ENCODE assay signal across 18 cellular contexts in the genomic region with DNA sequence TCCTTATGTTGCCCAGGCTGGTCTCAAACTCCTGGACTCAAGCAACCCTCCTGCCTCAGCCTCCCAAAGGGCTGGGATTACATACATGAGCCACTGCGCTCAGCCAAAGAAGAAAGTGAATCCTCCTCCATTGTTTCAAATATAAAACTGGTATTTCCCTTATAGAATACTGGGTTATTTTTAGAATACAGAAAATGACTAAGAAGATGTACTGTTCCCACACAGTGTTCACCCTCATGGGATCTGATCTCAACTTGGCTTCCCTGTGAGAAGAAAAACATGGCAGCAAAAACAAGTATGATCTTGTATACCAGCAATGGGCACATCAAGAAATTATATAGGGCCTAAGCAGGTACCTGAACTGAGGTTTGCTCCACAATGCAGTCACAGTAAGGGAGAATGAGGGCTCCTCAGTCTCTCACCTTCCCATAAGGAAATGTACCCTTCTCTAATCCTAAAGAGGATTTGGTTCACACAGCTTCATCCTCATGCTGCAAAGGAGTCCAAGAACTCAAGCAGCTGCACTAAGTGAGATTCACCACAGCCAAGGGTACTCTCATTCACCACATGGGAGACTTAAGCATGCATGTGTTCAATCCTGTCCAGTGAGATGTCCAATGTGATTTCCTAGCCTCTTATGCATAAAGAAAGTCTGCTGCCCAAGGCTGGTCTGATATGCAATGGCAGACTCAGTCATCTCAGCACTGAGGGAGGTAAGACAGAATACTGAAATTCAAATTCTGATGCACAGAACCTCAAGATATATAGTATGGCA. TPM values are rescaled to one million over a fixed set of nuclear protein-coding genes. Genes with fewer than 3 reads are reported as not detected.
DNase-seq lines count a peak whose midpoint lies in the region; ATAC-seq, FAIRE-seq and TF ChIP-seq lines count a peak whose summit lies in the region.
"Had no signal": no experiment of that assay in that cellular context is flagged by ENCODE, and none has a peak within 500 bp of the region (broad histone marks: within the 10 kb centered on the region; RNA-seq: fewer than 3 reads in every experiment).

No MANE protein-coding gene starts in this region.

- H3K9me3 ChIP-seq in CD4-positive, alpha-beta T cell (ENCODE audit: control insufficient read depth, low read length) = no peaks in the 10 kb centered on the region
- H3K9me3 ChIP-seq in GM12878 (replicated peaks; ENCODE audit: control insufficient read depth, insufficient read depth, low read length) (no peaks in the 10 kb centered on the region), colonic mucosa (no peaks in the 10 kb centered on the region), esophagus squamous epithelium (no peaks in the 10 kb centered on the region)

- WGBS in GM12878 (ENCODE audit: insufficient coverage, insufficient replicate concordance, low lambda C conversion rate, missing lambda C conversion rate) = 83% methylated on average over 1 of the region's 1 CpG
- 92 to 100% methylated on average over 1 of the region's 1 CpG for WGBS in esophagus squamous epithelium, 2 donors

- H3K27ac ChIP-seq in CD4-positive, alpha-beta T cell (ENCODE audit: low read depth, low read length) = no peak overlapping the region
- H3K27ac ChIP-seq in GM12878 (ENCODE audit: control insufficient read depth, insufficient read depth) = peak overlapping the region; percentile 77
- H3K27ac ChIP-seq in colonic mucosa = no peak overlapping the region
- no peak overlapping the region for H3K27ac ChIP-seq in esophagus squamous epithelium
- H3K27ac ChIP-seq: SK-N-MC had no signal

- no peak for TF ChIP-seq CTCF in CD4-positive, alpha-beta T cell (IDR thresholded peaks at IDR 0.05)
- TF ChIP-seq CTCF in GM12878 (IDR thresholded peaks at IDR 0.05 in 2 of 3, conservative IDR thresholded peaks at IDR 0.05 in 1 of 3; ENCODE audit: control insufficient read depth in 2 of 3, extremely low read depth in 1 of 3, insufficient read depth in 1 of 3, low read depth in 3 of 3, low read length in 3 of 3) (no peak), colonic mucosa (IDR thresholded peaks at IDR 0.05) (no peak), esophagus squamous epithelium (IDR thresholded peaks at IDR 0.05) (no peak)

- H3K36me3 ChIP-seq in GM12878 (ENCODE audit: control insufficient read depth in 2 of 2, insufficient read depth in 2 of 2, low read length in 1 of 2) = peaks cover 12 to 18% of the 10 kb centered on the region in 2 experiments
- H3K36me3 ChIP-seq in colonic mucosa = peaks cover 10% of the 10 kb centered on the region
- peaks cover 8 to 100% (median 38%) of the 10 kb centered on the region in 3 donors for H3K36me3 ChIP-seq in esophagus squamous epithelium

- POLR2A ChIA-PET in CD4-positive, alpha-beta T cell (lab: Charles Lee) = no interaction called here
- POLR2A ChIA-PET in GM12878 (lab: Charles Lee) = interaction anchor here (0.5 to 0.9 kb wide), 3 partner anchors 8 to 25 kb away, joined by 3 to 4 read pairs (median 3); no protein-coding TSS in a partner anchor

- H3K4me3 ChIP-seq in GM12878 (no peak overlapping the region), colonic mucosa (no peak overlapping the region), esophagus squamous epithelium (no peak overlapping the region)
- H3K4me3 ChIP-seq: SK-N-MC had no signal

- peaks cover 71% of the 10 kb centered on the region for H3K36me3 Mint-ChIP-seq in CD4-positive, alpha-beta T cell (ENCODE audit: low read depth)

- DNase-seq in CD4-positive, alpha-beta T cell = no peak
- DNase-seq in GM12892 (ENCODE audit: insufficient read length) (no peak), GM12878 (ENCODE audit: low read depth, low spot score) (peak; percentile 47), iris pigment epithelial cell (ENCODE audit: low read depth) (peak; percentile 50), colonic mucosa (no peak), esophagus squamous epithelium (lab: John Stamatoyannopoulos, UW) (no peak)
- DNase-seq: activated CD8-positive, alpha-beta memory T cell treated with anti-CD3 and anti-CD28 coated beads, Interleukin-2, amount 50 U/mL, for 48 hours; anterior cingulate cortex; CD4-positive, CD25-positive, alpha-beta regulatory T cell; effector CD8-positive, alpha-beta T cell; GF-D8; left cardiac atrium; naive thymus-derived CD8-positive, alpha-beta T cell; substantia nigra had no signal

- BruUV-seq in GM12878 (replicated peaks; lab: Mats Ljungman, UMichigan) = no TSS peak

- TF ChIP-seq POLR2A in GM12892 (IDR thresholded peaks at IDR 0.05; ENCODE audit: low read depth, low read length) (no peak), GM12878 (IDR thresholded peaks at IDR 0.05; ENCODE audit: low read depth, low read length) (no peak), esophagus squamous epithelium (IDR thresholded peaks at IDR 0.05) (no peak)

- peak overlapping the region; percentile 20 for H3K27ac Mint-ChIP-seq in CD4-positive, alpha-beta T cell

- ATAC-seq in CD4-positive, alpha-beta T cell (ENCODE audit: poor library complexity) = no peak
- peak; percentile 77 for ATAC-seq in GM12878
- ATAC-seq in HG02852 (IDR thresholded peaks at IDR 0.05; ENCODE audit: unreplicated experiment) = no peak
- ATAC-seq in HG02798 (IDR thresholded peaks at IDR 0.05; ENCODE audit: poor library complexity, unreplicated experiment) = no peak
- ATAC-seq: left cardiac atrium; naive thymus-derived CD8-positive, alpha-beta T cell; sciatic nerve had no signal

- H3K27me3 Mint-ChIP-seq in CD4-positive, alpha-beta T cell = no peaks in the 10 kb centered on the region
- H3K27me3 Mint-ChIP-seq: CD4-positive, CD25-positive, alpha-beta regulatory T cell; naive thymus-derived CD8-positive, alpha-beta T cell had no signal

- in situ Hi-C loops in GM12878 (cut with MboI) = no loop called here

- no peaks in the 10 kb centered on the region for H4K20me1 ChIP-seq in GM12878 (ENCODE audit: control insufficient read depth, insufficient read depth)

- intact Hi-C loops in CD4-positive, alpha-beta T cell (cut with DNase I, micrococcal nuclease) = no loop called here
- intact Hi-C loops in GM12878 (cut with micrococcal nuclease; ENCODE audit: unreplicated experiment) = no loop called here
- intact Hi-C loops in colonic mucosa (cut with DNase I) = no loop called here
- intact Hi-C loops in esophagus squamous epithelium (cut with DNase I) = no loop called here

- FAIRE-seq in GM12892 (lab: Jason Lieb, UNC) = peak; percentile 24
- FAIRE-seq in GM12878 (lab: Jason Lieb, UNC) = peak; percentile 18

- no peak overlapping the region for H3K4me2 ChIP-seq in GM12878 (ENCODE audit: control insufficient read depth, insufficient read depth)

- RAD21 ChIA-PET in GM12878 (lab: Charles Lee; ENCODE audit: unreplicated experiment) = interaction anchor here (0.6 kb wide), 1 partner anchor 19 kb away, joined by 3 read pairs; no protein-coding TSS in a partner anchor

- H3K4me3 Mint-ChIP-seq in CD4-positive, alpha-beta T cell = no peak overlapping the region
- H3K4me3 Mint-ChIP-seq: CD4-positive, CD25-positive, alpha-beta regulatory T cell; naive thymus-derived CD8-positive, alpha-beta T cell had no signal

- H3K4me1 Mint-ChIP-seq in CD4-positive, alpha-beta T cell (ENCODE audit: low read depth) = no peaks in the 10 kb centered on the region

- H3K9ac ChIP-seq in GM12878 (ENCODE audit: control insufficient read depth, insufficient read depth, low read length) (no peak overlapping the region), colonic mucosa (ENCODE audit: low read depth in 2 of 2, low read length in 2 of 2) (no peak overlapping the region)

- no peak for TF ChIP-seq RAD21 in GM12878 (IDR thresholded peaks at IDR 0.05; ENCODE audit: insufficient read depth, low read depth, low read length)

- no peaks in the 10 kb centered on the region for H3K27me3 ChIP-seq in CD4-positive, alpha-beta T cell (ENCODE audit: control insufficient read depth, insufficient read depth, low read length)
- no peaks in the 10 kb centered on the region for H3K27me3 ChIP-seq in GM12878 (replicated peaks in 1 of 2; ENCODE audit: control insufficient read depth in 2 of 2, insufficient read depth in 2 of 2, low read length in 1 of 2)
- no peaks in the 10 kb centered on the region for H3K27me3 ChIP-seq in colonic mucosa
- H3K27me3 ChIP-seq in esophagus squamous epithelium = no peaks in the 10 kb centered on the region

- H2AFZ ChIP-seq in GM12878 (ENCODE audit: control insufficient read depth, low read depth, low read length) = no peak overlapping the region

- H3K9me3 Mint-ChIP-seq in CD4-positive, alpha-beta T cell = no peaks in the 10 kb centered on the region
- H3K9me3 Mint-ChIP-seq: CD4-positive, CD25-positive, alpha-beta regulatory T cell; naive thymus-derived CD8-positive, alpha-beta T cell had no signal

- peak in 1 of 2 experiments; percentile 16; a peak in 1 of 4 replicates for TF ChIP-seq EP300 in GM12878 (IDR thresholded peaks at IDR 0.05; ENCODE audit: borderline replicate concordance in 1 of 2, control insufficient read depth in 1 of 2, low read depth in 2 of 2, low read length in 2 of 2)

- peaks cover 2% of the 10 kb centered on the region; the same call in 1 of the 2 replicates for H3K79me2 ChIP-seq in GM12878 (ENCODE audit: control insufficient read depth, insufficient read depth, low read length)

- CTCF ChIA-PET in CD4-positive, alpha-beta T cell (lab: Charles Lee) = no interaction called here
- CTCF ChIA-PET in GM12878 (lab: Yijun Ruan, JAX) = interaction anchor here (0.6 to 1.0 kb wide), 3 partner anchors 26 to 30 kb away, joined by 3 to 4 read pairs (median 4); a partner anchor contains a TSS

- H3K4me1 ChIP-seq in GM12878 (ENCODE audit: control insufficient read depth, insufficient read depth, low read length) (peaks cover 8% of the 10 kb centered on the region), colonic mucosa (no peaks in the 10 kb centered on the region), esophagus squamous epithelium (peaks cover 0 to 8% (median 2%) of the 10 kb centered on the region in 3 donors)

- SMC1A ChIA-PET in GM12878 (lab: Charles Lee; ENCODE audit: uncharacterized antibody, unreplicated experiment) = interaction anchor here (0.6 to 1.4 kb wide), 4 partner anchors 11 to 134 kb away, joined by 3 to 6 read pairs (median 4); a partner anchor contains a TSS

RNA-seq across cellular contexts. Expression of a gene that starts 25.8 kb away (rescaled TPM):
- total RNA-seq in CD4-positive, alpha-beta T cell = 10 to 100 TPM; 94.3 to 95.2 TPM
- polyA plus RNA-seq in GM12892 (2012; ENCODE audit: missing spikeins) = 49.6 TPM
- total RNA-seq in GM12878 (2013; cell fraction: nucleolus; rRNA removed) = 110 and 117 TPM in 2 replicates
- total RNA-seq in GM12878 (2014; rRNA removed) (24.8 and 26.5 TPM in 2 replicates), GM12878 (2014; rRNA removed; fragmentation: Illumina TruSeq; extraction: Trizol) (57.6 and 58.8 TPM in 2 replicates), GM12878 (2021) (68.4 and 75.8 TPM in 2 replicates), colonic mucosa (10 to 100 TPM; 40.5 to 43.9 TPM), esophagus squamous epithelium (10 to 100 TPM in 3 of 4 donors, 1 to 10 TPM in 1; 8.1 to 29.6 (median 19.3) TPM)
- polyA plus RNA-seq in GM12878 (2011; ENCODE audit: low read depth) = 45.0 TPM
- polyA plus RNA-seq in GM12878 (2011; rRNA removed) (72.1 and 77.1 TPM in 2 replicates), GM12878 (2014; fragmentation: Illumina TruSeq; extraction: Trizol) (70.6 and 80.9 TPM in 2 replicates), GM12878 (2014; fragmentation: Nextera tagmentation; extraction: Ambion mirVana) (10 to 100 TPM; 40.3 to 49.3 TPM), GM12878 (2014; rRNA removed) (62.3 and 69.3 TPM in 2 replicates), GM12878 (2016; fragmentation: Nextera tagmentation; extraction: Ambion mirVana) (10 to 100 TPM; 69.6 to 69.7 TPM)
- polyA plus RNA-seq in GM12878 (2011; cell fraction: cytosol; rRNA removed) = 58.3 and 61.3 TPM in 2 replicates
- polyA plus RNA-seq in GM12878 (2011; cell fraction: nucleus; rRNA removed) = 74.7 and 82.1 TPM in 2 replicates
- polyA plus RNA-seq in GM12878 (2012) = 46.7 and 50.0 TPM in 2 replicates
- 107 and 161 TPM in 2 replicates for polyA minus RNA-seq in GM12878 (2011; rRNA and poly(A)+ RNA removed)
- polyA minus RNA-seq in GM12878 (2011; cell fraction: cytosol; rRNA and poly(A)+ RNA removed) = 24.5 and 27.2 TPM in 2 replicates
- 36.3 and 64.6 TPM in 2 replicates for polyA minus RNA-seq in GM12878 (2011; cell fraction: nucleus; rRNA and poly(A)+ RNA removed)

RNA-seq across cellular contexts. Expression of a gene that starts 37.1 kb away (rescaled TPM):
- 1 to 10 TPM; 7.0 to 7.5 TPM for total RNA-seq in CD4-positive, alpha-beta T cell
- polyA plus RNA-seq in GM12892 (2012; ENCODE audit: missing spikeins) = 6.3 TPM
- 15.6 and 16.3 TPM in 2 replicates for total RNA-seq in GM12878 (2013; cell fraction: nucleolus; rRNA removed)
- 3.8 and 4.1 TPM in 2 replicates for total RNA-seq in GM12878 (2014; rRNA removed)
- total RNA-seq in GM12878 (2014; rRNA removed; fragmentation: Illumina TruSeq; extraction: Trizol) = 4.0 and 4.6 TPM in 2 replicates
- total RNA-seq in GM12878 (2021) = 4.5 and 7.1 TPM in 2 replicates
- polyA plus RNA-seq in GM12878 (2011; ENCODE audit: low read depth) = 2.2 TPM
- polyA plus RNA-seq in GM12878 (2011; rRNA removed) = 5.0 and 5.5 TPM in 2 replicates
- polyA plus RNA-seq in GM12878 (2011; cell fraction: cytosol; rRNA removed) = 4.5 and 6.6 TPM in 2 replicates
- polyA plus RNA-seq in GM12878 (2011; cell fraction: nucleus; rRNA removed) = 12.6 and 13.8 TPM in 2 replicates
- polyA plus RNA-seq in GM12878 (2012) = 2.2 and 3.3 TPM in 2 replicates
- 6.6 and 7.5 TPM in 2 replicates for polyA plus RNA-seq in GM12878 (2014; fragmentation: Illumina TruSeq; extraction: Trizol)
- 1 to 10 TPM; 3.0 to 4.0 TPM for polyA plus RNA-seq in GM12878 (2014; fragmentation: Nextera tagmentation; extraction: Ambion mirVana)
- 6.9 and 8.9 TPM in 2 replicates for polyA plus RNA-seq in GM12878 (2014; rRNA removed)
- polyA plus RNA-seq in GM12878 (2016; fragmentation: Nextera tagmentation; extraction: Ambion mirVana) = 1 to 10 TPM; 2.7 to 3.3 TPM
- polyA minus RNA-seq in GM12878 (2011; rRNA and poly(A)+ RNA removed) = 3.4 and 8.1 TPM in 2 replicates
- 1.9 and 2.0 TPM in 2 replicates for polyA minus RNA-seq in GM12878 (2011; cell fraction: cytosol; rRNA and poly(A)+ RNA removed)
- polyA minus RNA-seq in GM12878 (2011; cell fraction: nucleus; rRNA and poly(A)+ RNA removed) = 4.5 and 9.2 TPM in 2 replicates
- total RNA-seq in colonic mucosa = 1 to 10 TPM; 3.1 to 4.2 TPM
- 1 to 10 TPM; 1.8 to 3.6 (median 3.0) TPM for total RNA-seq in esophagus squamous epithelium

RNA-seq across cellular contexts. Expression of a gene that starts 44.1 kb away (rescaled TPM):
- total RNA-seq in CD4-positive, alpha-beta T cell = 10 to 100 TPM; 20.8 to 22.9 TPM
- 225 TPM for polyA plus RNA-seq in GM12892 (2012; ENCODE audit: missing spikeins)
- total RNA-seq in GM12878 (2013; cell fraction: nucleolus; rRNA removed) = 28.0 and 29.5 TPM in 2 replicates
- total RNA-seq in GM12878 (2014; rRNA removed) (639 and 705 TPM in 2 replicates), GM12878 (2014; rRNA removed; fragmentation: Illumina TruSeq; extraction: Trizol) (210 and 245 TPM in 2 replicates), GM12878 (2021) (555 and 560 TPM in 2 replicates), colonic mucosa (100 to 1,000 TPM; 131 to 235 TPM), esophagus squamous epithelium (100 to 1,000 TPM; 126 to 400 (median 228) TPM)
- polyA plus RNA-seq in GM12878 (2011; ENCODE audit: low read depth) = 149 TPM
- polyA plus RNA-seq in GM12878 (2011; rRNA removed) (70.8 and 155 TPM in 2 replicates), GM12878 (2014; fragmentation: Illumina TruSeq; extraction: Trizol) (12.8 and 143 TPM in 2 replicates), GM12878 (2014; fragmentation: Nextera tagmentation; extraction: Ambion mirVana) (100 to 1,000 TPM in 1 of 2 experiments, 10 to 100 TPM in 1; 32.0 to 174 TPM), GM12878 (2014; rRNA removed) (947 and 967 TPM in 2 replicates), GM12878 (2016; fragmentation: Nextera tagmentation; extraction: Ambion mirVana) (1,000 to 10,000 TPM; 1,103 to 1,121 TPM)
- polyA plus RNA-seq in GM12878 (2011; cell fraction: cytosol; rRNA removed) = 287 and 437 TPM in 2 replicates
- polyA plus RNA-seq in GM12878 (2011; cell fraction: nucleus; rRNA removed) = 173 and 177 TPM in 2 replicates
- 320 and 364 TPM in 2 replicates for polyA plus RNA-seq in GM12878 (2012)
- polyA minus RNA-seq in GM12878 (2011; rRNA and poly(A)+ RNA removed) = 42.4 and 98.3 TPM in 2 replicates
- polyA minus RNA-seq in GM12878 (2011; cell fraction: cytosol; rRNA and poly(A)+ RNA removed) = 48.2 and 50.4 TPM in 2 replicates
- 27.4 and 51.1 TPM in 2 replicates for polyA minus RNA-seq in GM12878 (2011; cell fraction: nucleus; rRNA and poly(A)+ RNA removed)

Comparison
In these comparisons a context has a peak if more than half of its experiments do, and no peak if none do; other contexts are left out.
1. DNase-seq: peak in GM12878 (single experiment) and iris pigment epithelial cell (single experiment); none in CD4-positive, alpha-beta T cell (0 of 10), GM12892 (single experiment), colonic mucosa (single experiment) and esophagus squamous epithelium (single experiment).